ENCODE assay signal across 16 cellular contexts in the genomic region with DNA sequence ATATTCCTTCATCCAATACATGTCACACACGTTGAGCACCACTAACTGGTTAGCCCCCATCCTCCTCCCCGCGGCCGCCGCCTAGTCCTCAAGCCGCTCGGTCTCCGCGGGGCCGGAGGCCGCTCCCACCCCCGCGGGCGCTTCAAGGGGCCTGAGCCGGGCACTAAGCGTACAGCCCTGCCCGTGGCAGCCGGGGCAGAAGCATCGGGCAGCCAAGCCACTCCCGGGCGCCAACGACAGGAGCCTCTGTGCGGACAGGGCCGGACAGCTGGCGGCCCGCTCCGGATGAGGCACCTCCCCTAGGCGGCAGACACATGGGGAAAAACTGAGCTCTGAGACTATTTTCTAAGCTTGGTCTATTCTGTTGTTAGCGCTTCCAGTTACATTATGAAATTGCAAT. TPM values are rescaled to one million over a fixed set of nuclear protein-coding genes. Genes with fewer than 3 reads are reported as not detected.
DNase-seq lines count a peak whose midpoint lies in the region; ATAC-seq and TF ChIP-seq lines count a peak whose summit lies in the region.
"Had no signal": no experiment of that assay in that cellular context is flagged by ENCODE, and none has a peak within 500 bp of the region (broad histone marks: within the 10 kb centered on the region; RNA-seq: fewer than 3 reads in every experiment).

No MANE protein-coding gene starts in this region.

- H3K27ac ChIP-seq in osteoblast (ENCODE audit: low read depth, low read length), result no peak overlapping the region
- H3K27ac ChIP-seq: BLaER1, tibial artery had no signal

- peaks cover 22% of the 10 kb centered on the region for H3K79me2 ChIP-seq in osteoblast (ENCODE audit: insufficient read depth, low read length)

- no peak overlapping the region for H3K27ac Mint-ChIP-seq in WTC11
- H3K27ac Mint-ChIP-seq: activated B cell treated with CpG ODN at 0.5 μM for 24 hours; activated naive CD8-positive, alpha-beta T cell treated with anti-CD3 and anti-CD28 coated beads for 36 hours had no signal

- no peaks in the 10 kb centered on the region for H4K20me1 ChIP-seq in osteoblast (ENCODE audit: insufficient read depth, low read length)

- H3K9me3 ChIP-seq in osteoblast (ENCODE audit: low read depth, low read length), result no peaks in the 10 kb centered on the region
- H3K9me3 ChIP-seq: BLaER1 had no signal

- H3K4me3 ChIP-seq in BJ (ENCODE audit: low read depth, low read length), result peak overlapping the region; percentile 19; the same call in 1 of the 2 replicates
- peak overlapping the region; percentile 29 for H3K4me3 ChIP-seq in fibroblast of pulmonary artery (replicated peaks; ENCODE audit: low read depth, low read length)
- peak overlapping the region; percentile 55 for H3K4me3 ChIP-seq in osteoblast (ENCODE audit: insufficient read depth, low read length)
- H3K4me3 ChIP-seq: BLaER1, tibial artery had no signal

- POLR2A ChIA-PET in BJ (lab: Charles Lee) (no interaction called here), WTC11 (lab: Charles Lee) (interaction anchor here (0.7 to 1.1 kb wide), 2 partner anchors 15 to 27 kb away, joined by 3 to 10 read pairs; no protein-coding TSS in a partner anchor)

- H3K36me3 ChIP-seq in BJ (ENCODE audit: control insufficient read depth, insufficient read depth, low read length), result no peaks in the 10 kb centered on the region
- H3K36me3 ChIP-seq in osteoblast (ENCODE audit: insufficient read depth, low read length), result no peaks in the 10 kb centered on the region

- no peaks in the 10 kb centered on the region for H3K9me3 Mint-ChIP-seq in WTC11
- H3K9me3 Mint-ChIP-seq in activated T-cell treated with anti-CD3 and anti-CD28 coated beads, Interleukin-2, amount 50 U/mL, for 4 hours, result peaks cover 23% of the 10 kb centered on the region
- H3K9me3 Mint-ChIP-seq: activated B cell treated with CpG ODN at 0.5 μM for 24 hours had no signal

- H3K4me1 Mint-ChIP-seq in WTC11, result peaks cover 18% of the 10 kb centered on the region
- peaks cover 24% of the 10 kb centered on the region for H3K4me1 Mint-ChIP-seq in activated T-cell treated with anti-CD3 and anti-CD28 coated beads, Interleukin-2, amount 50 U/mL, for 4 hours (ENCODE audit: low read depth)

- ATAC-seq in WTC11, result peak; percentile 15; the same call in 1 of the 2 replicates
- no peak for ATAC-seq in activated T-cell treated with anti-CD3 and anti-CD28 coated beads, Interleukin-2, amount 50 U/mL, for 4 hours

- peaks cover 10% of the 10 kb centered on the region for H3K27me3 ChIP-seq in BJ (ENCODE audit: control insufficient read depth, insufficient read depth, low read length)
- peaks cover 13% of the 10 kb centered on the region for H3K27me3 ChIP-seq in osteoblast (ENCODE audit: insufficient read depth, low read length)

- TF ChIP-seq CTCF in BJ (IDR thresholded peaks at IDR 0.05; ENCODE audit: insufficient read depth, low read depth, low read length) (no peak), WTC11 (IDR thresholded peaks at IDR 0.05) (no peak), fibroblast of pulmonary artery (IDR thresholded peaks at IDR 0.05; ENCODE audit: low read length, missing control alignments) (no peak), osteoblast (IDR thresholded peaks at IDR 0.05; ENCODE audit: extremely low read depth, low read depth, low read length) (no peak)

- H3K27me3 Mint-ChIP-seq in WTC11 (ENCODE audit: low read depth), result peaks cover 43% of the 10 kb centered on the region
- peaks cover 28% of the 10 kb centered on the region for H3K27me3 Mint-ChIP-seq in activated T-cell treated with anti-CD3 and anti-CD28 coated beads, Interleukin-2, amount 50 U/mL, for 4 hours (ENCODE audit: low read depth)

- peaks cover 10% of the 10 kb centered on the region for H3K4me1 ChIP-seq in osteoblast (ENCODE audit: insufficient read depth, low read length)

- H3K4me3 Mint-ChIP-seq in WTC11, result peak overlapping the region; percentile 15
- H3K4me3 Mint-ChIP-seq in activated T-cell treated with anti-CD3 and anti-CD28 coated beads, Interleukin-2, amount 50 U/mL, for 4 hours, result no peak overlapping the region
- H3K4me3 Mint-ChIP-seq: activated B cell treated with CpG ODN at 0.5 μM for 24 hours; activated naive CD8-positive, alpha-beta T cell treated with anti-CD3 and anti-CD28 coated beads for 36 hours had no signal

- H3K36me3 Mint-ChIP-seq in WTC11, result no peaks in the 10 kb centered on the region
- peaks cover 5% of the 10 kb centered on the region for H3K36me3 Mint-ChIP-seq in activated T-cell treated with anti-CD3 and anti-CD28 coated beads, Interleukin-2, amount 50 U/mL, for 4 hours (ENCODE audit: insufficient read depth)

- CTCF ChIA-PET in BJ (lab: Yijun Ruan, JAX) (no interaction called here), WTC11 (lab: Charles Lee) (interaction anchor here (0.5 to 1.8 kb wide), 4 partner anchors 15 to 1251 kb away, joined by 3 to 11 read pairs (median 4); no protein-coding TSS in a partner anchor)

- no peak overlapping the region for H3K4me2 ChIP-seq in osteoblast (ENCODE audit: insufficient read depth, low read length)
- H3K4me2 ChIP-seq: BLaER1 had no signal

- DNase-seq in BJ (ENCODE audit: low read depth) (no peak), WTC11 (ENCODE audit: low spot score) (peak; percentile 48), fibroblast of pulmonary artery (ENCODE audit: low read depth) (no peak), osteoblast (ENCODE audit: insufficient read length, low spot score, missing footprints) (no peak), putamen (ENCODE audit: low spot score) (no peak), globus pallidus (ENCODE audit: low spot score) (no peak), SIG-M5 (lab: John Stamatoyannopoulos, UW) (no peak)
- no peak for DNase-seq in activated T-cell treated with anti-CD3 and anti-CD28 coated beads, Interleukin-2, amount 50 U/mL, for 4 hours
- DNase-seq: activated B cell treated with CpG ODN at 0.5 μM for 24 hours; activated naive CD8-positive, alpha-beta T cell treated with anti-CD3 and anti-CD28 coated beads for 36 hours; cortex of kidney; midbrain; MM.1S; stimulated activated CD4-positive, alpha-beta T cell treated with anti-CD3 and anti-CD28 coated beads, Interleukin-1b, Interleukin-23, amount 100 ng/mL, for 48 hours; tibial artery had no signal

- peak overlapping the region; percentile 61 for H2AFZ ChIP-seq in osteoblast (ENCODE audit: low read length)

TF ChIP-seq in WTC11, 78 proteins besides CTCF, POLR2A, EP300 and RAD21 (continues in another document):
- TF ChIP-seq, protein P1, sequence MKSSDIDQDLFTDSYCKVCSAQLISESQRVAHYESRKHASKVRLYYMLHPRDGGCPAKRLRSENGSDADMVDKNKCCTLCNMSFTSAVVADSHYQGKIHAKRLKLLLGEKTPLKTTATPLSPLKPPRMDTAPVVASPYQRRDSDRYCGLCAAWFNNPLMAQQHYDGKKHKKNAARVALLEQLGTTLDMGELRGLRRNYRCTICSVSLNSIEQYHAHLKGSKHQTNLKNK (CRISPR knock-in tag; IDR thresholded peaks at IDR 0.05), result no peak
- TF ChIP-seq, protein P2, sequence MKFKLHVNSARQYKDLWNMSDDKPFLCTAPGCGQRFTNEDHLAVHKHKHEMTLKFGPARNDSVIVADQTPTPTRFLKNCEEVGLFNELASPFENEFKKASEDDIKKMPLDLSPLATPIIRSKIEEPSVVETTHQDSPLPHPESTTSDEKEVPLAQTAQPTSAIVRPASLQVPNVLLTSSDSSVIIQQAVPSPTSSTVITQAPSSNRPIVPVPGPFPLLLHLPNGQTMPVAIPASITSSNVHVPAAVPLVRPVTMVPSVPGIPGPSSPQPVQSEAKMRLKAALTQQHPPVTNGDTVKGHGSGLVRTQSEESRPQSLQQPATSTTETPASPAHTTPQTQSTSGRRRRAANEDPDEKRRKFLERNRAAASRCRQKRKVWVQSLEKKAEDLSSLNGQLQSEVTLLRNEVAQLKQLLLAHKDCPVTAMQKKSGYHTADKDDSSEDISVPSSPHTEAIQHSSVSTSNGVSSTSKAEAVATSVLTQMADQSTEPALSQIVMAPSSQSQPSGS (CRISPR knock-in tag; IDR thresholded peaks at IDR 0.05; ENCODE audit: borderline replicate concordance, low read depth), result no peak

RNA-seq across cellular contexts. Expression of a gene that starts 2.8 kb away (rescaled TPM):
- polyA plus RNA-seq in BJ (2011; rRNA removed), result 1.7 and 2.1 TPM in 2 replicates
- 4.6 and 5.6 TPM in 2 replicates for polyA minus RNA-seq in BJ (2011; rRNA and poly(A)+ RNA removed)
- 8.3 to 8.9 TPM (median 8.4 TPM) in 3 replicates for total RNA-seq in WTC11 (2021)
- 10.6 and 11.9 TPM in 2 replicates for total RNA-seq in osteoblast
- 1 to 10 TPM; 3.3 to 5.0 (median 3.5) TPM for total RNA-seq in activated T-cell treated with anti-CD3 and anti-CD28 coated beads, Interleukin-2, amount 50 U/mL, for 4 hours

RNA-seq across cellular contexts. Expression of a gene that starts 33.6 kb away (rescaled TPM):
- polyA plus RNA-seq in BJ (2011; rRNA removed), result 5.4 and 7.4 TPM in 2 replicates
- 8.5 and 11.2 TPM in 2 replicates for polyA minus RNA-seq in BJ (2011; rRNA and poly(A)+ RNA removed)
- total RNA-seq in WTC11 (2021) (10.4 to 11.0 TPM (median 10.8 TPM) in 3 replicates), osteoblast (10.6 and 11.6 TPM in 2 replicates)
- total RNA-seq in activated T-cell treated with anti-CD3 and anti-CD28 coated beads, Interleukin-2, amount 50 U/mL, for 4 hours, result 1 to 10 TPM; 3.3 to 4.5 (median 4.1) TPM

RNA-seq across cellular contexts. Expression of a gene that starts 37.2 kb away (rescaled TPM):
- 11.7 and 13.9 TPM in 2 replicates for polyA plus RNA-seq in BJ (2011; rRNA removed)
- polyA minus RNA-seq in BJ (2011; rRNA and poly(A)+ RNA removed), result 109 and 140 TPM in 2 replicates
- total RNA-seq in WTC11 (2021) (50.8 to 62.9 TPM (median 52.2 TPM) in 3 replicates), osteoblast (101 and 115 TPM in 2 replicates)
- 10 to 100 TPM; 30.1 to 52.2 (median 49.2) TPM for total RNA-seq in activated T-cell treated with anti-CD3 and anti-CD28 coated beads, Interleukin-2, amount 50 U/mL, for 4 hours

RNA-seq across cellular contexts. Expression of a gene that starts 45.8 kb away (rescaled TPM):
- 11.0 and 16.3 TPM in 2 replicates for polyA plus RNA-seq in BJ (2011; rRNA removed)
- polyA minus RNA-seq in BJ (2011; rRNA and poly(A)+ RNA removed), result 5.1 and 5.2 TPM in 2 replicates
- 10.5 to 11.7 TPM (median 10.5 TPM) in 3 replicates for total RNA-seq in WTC11 (2021)
- total RNA-seq in osteoblast, result 12.3 and 13.0 TPM in 2 replicates
- total RNA-seq in activated T-cell treated with anti-CD3 and anti-CD28 coated beads, Interleukin-2, amount 50 U/mL, for 4 hours, result 1 to 10 TPM; 1.8 to 4.5 (median 3.3) TPM

RNA-seq across cellular contexts. Expression of a gene that starts 45.8 kb away (rescaled TPM):
- polyA plus RNA-seq in BJ (2011; rRNA removed), result 3.4 and 3.5 TPM in 2 replicates
- 10.3 and 11.8 TPM in 2 replicates for polyA minus RNA-seq in BJ (2011; rRNA and poly(A)+ RNA removed)
- 2.3 to 2.7 TPM (median 2.4 TPM) in 3 replicates for total RNA-seq in WTC11 (2021)
- 3.5 and 5.1 TPM in 2 replicates for total RNA-seq in osteoblast
- total RNA-seq in activated T-cell treated with anti-CD3 and anti-CD28 coated beads, Interleukin-2, amount 50 U/mL, for 4 hours, result under 1 TPM; 0.63 to 0.76 (median 0.71) TPM
